Comparison of ENCODE assay signal across 17 cellular contexts in the genomic region with DNA sequence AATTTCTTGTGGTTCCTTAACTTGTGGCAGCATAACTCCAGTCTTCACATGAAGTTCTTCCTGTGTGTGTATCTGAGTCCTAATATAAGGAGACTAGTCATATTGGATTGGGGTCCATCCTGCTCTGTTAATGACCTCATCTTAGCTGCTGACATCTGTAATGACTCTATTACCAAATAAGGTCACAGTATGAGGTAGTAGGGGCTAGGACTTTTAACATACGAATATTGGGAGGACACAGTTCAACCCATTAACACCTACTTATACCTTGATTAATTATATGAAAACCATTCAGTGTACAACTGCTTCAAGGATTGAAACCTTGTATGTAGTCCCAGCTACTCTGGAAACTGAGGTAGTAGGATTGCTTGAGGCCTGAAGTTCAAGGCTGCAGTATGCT. TPM values are rescaled to one million over a fixed set of nuclear protein-coding genes. Genes with fewer than 3 reads are reported as not detected.
DNase-seq lines count a peak whose midpoint lies in the region; ATAC-seq, FAIRE-seq and TF ChIP-seq lines count a peak whose summit lies in the region.
"Had no signal": no experiment of that assay in that cellular context is flagged by ENCODE, and none has a peak within 500 bp of the region (broad histone marks: within the 10 kb centered on the region; RNA-seq: fewer than 3 reads in every experiment).

No MANE protein-coding gene starts in this region.

- H3K4me1 ChIP-seq in HepG2 (ENCODE audit: insufficient read depth, low read length) = peaks cover 45% of the 10 kb centered on the region
- H3K4me1 ChIP-seq in right lobe of liver = peaks cover 0 to 17% (median 4%) of the 10 kb centered on the region in 4 donors

- ATAC-seq in HepG2 (no peak), right lobe of liver (no peak), GM21737 (IDR thresholded peaks at IDR 0.05; ENCODE audit: unreplicated experiment) (no peak)
- no peak for ATAC-seq in activated T-helper 17 cell treated with anti-CD3 and anti-CD28 coated beads, Interleukin-2, amount 50 U/mL, for 72 hours (replicated peaks)
- ATAC-seq: left colon, PC-3 had no signal

- H3K27ac ChIP-seq in HepG2 (ENCODE audit: extremely low read length, insufficient read depth, low read length) (no peak overlapping the region), right lobe of liver (no peak overlapping the region)

- WGBS in HepG2 (ENCODE audit: low lambda C conversion rate) = 100% methylated on average over 1 of the region's 1 CpG
- 80% methylated on average over 1 of the region's 1 CpG for WGBS in right lobe of liver (ENCODE audit: insufficient coverage, low coverage, low lambda C conversion rate, missing lambda C conversion rate)

- peaks cover 47% of the 10 kb centered on the region for H3K79me2 ChIP-seq in HepG2 (ENCODE audit: insufficient read depth, low read length)

- DNase-seq in HepG2 (ENCODE audit: low spot score) (no peak), right lobe of liver (no peak), GM19240 (ENCODE audit: insufficient read length, low spot score) (no peak), frontal cortex (ENCODE audit: low spot score in 2 of 2) (no peak)
- DNase-seq: activated CD4-positive, CD25-positive, alpha-beta regulatory T cell; activated gamma-delta T cell; IMR-90; left colon; NCI-H146; NCI-H446 treated with DMSO at 0.1 percent for 48 hours; PC-3 had no signal

- no peak for TF ChIP-seq POLR2A in HepG2 (IDR thresholded peaks at IDR 0.05; ENCODE audit: insufficient read depth in 1 of 2, low read depth in 2 of 2, low read length in 2 of 2)
- TF ChIP-seq POLR2A in right lobe of liver (IDR thresholded peaks at IDR 0.05) = no peak

- in situ Hi-C loops in HepG2 (cut with HindIII; ENCODE audit: extremely low pct_ligation_motif_present, low pct_unique_long_range_greater_than_20kb) = no loop called here

- H3K4me3 Mint-ChIP-seq in activated T-helper 17 cell treated with anti-CD3 and anti-CD28 coated beads, Interleukin-2, amount 50 U/mL, for 72 hours = peak overlapping the region; percentile 22

- FAIRE-seq in HepG2 (lab: Jason Lieb, UNC) (no peak), frontal cortex (lab: Jason Lieb, UNC) (no peak)

- H3K4me1 Mint-ChIP-seq in activated T-helper 17 cell treated with anti-CD3 and anti-CD28 coated beads, Interleukin-2, amount 50 U/mL, for 72 hours = peaks cover 18% of the 10 kb centered on the region

- H2AFZ ChIP-seq in HepG2 (ENCODE audit: low read length) = no peak overlapping the region

- intact Hi-C loops in HepG2 (cut with micrococcal nuclease; ENCODE audit: unreplicated experiment) = no loop called here
- intact Hi-C loops in right lobe of liver (cut with DNase I) = no loop called here

- no peak for TF ChIP-seq EP300 in HepG2 (IDR thresholded peaks at IDR 0.05; ENCODE audit: low read depth in 2 of 2, low read length in 2 of 2)
- no peak for TF ChIP-seq EP300 in HepG2 (CRISPR knock-in tag; IDR thresholded peaks at IDR 0.05; ENCODE audit: borderline replicate concordance)

- H3K36me3 ChIP-seq in HepG2 (replicated peaks in 1 of 2; ENCODE audit: control insufficient read depth in 1 of 2, insufficient read depth in 2 of 2, low read length in 2 of 2) (peaks cover 0 to 40% of the 10 kb centered on the region in 2 experiments; a peak in 3 of 5 replicates), right lobe of liver (peaks cover 3 to 48% (median 22%) of the 10 kb centered on the region in 4 donors)

- POLR2A ChIA-PET in HepG2 (lab: Yijun Ruan, JAX) = no interaction called here

- no peaks in the 10 kb centered on the region for H3K27me3 Mint-ChIP-seq in activated T-helper 17 cell treated with anti-CD3 and anti-CD28 coated beads, Interleukin-2, amount 50 U/mL, for 72 hours

- no peak overlapping the region for H3K27ac Mint-ChIP-seq in activated T-helper 17 cell treated with anti-CD3 and anti-CD28 coated beads, Interleukin-2, amount 50 U/mL, for 72 hours

- H3K9ac ChIP-seq in HepG2 (ENCODE audit: insufficient read depth, low read depth, low read length) = no peak overlapping the region

- H3K4me2 ChIP-seq in HepG2 (ENCODE audit: low read depth, low read length) = no peak overlapping the region

- BruUV-seq in HepG2 (replicated peaks; lab: Mats Ljungman, UMichigan) = no TSS peak

- no peak for TF ChIP-seq RAD21 in HepG2 (CRISPR knock-in tag; IDR thresholded peaks at IDR 0.05)

- no peaks in the 10 kb centered on the region for H3K9me3 ChIP-seq in HepG2 (ENCODE audit: low read length)
- no peaks in the 10 kb centered on the region for H3K9me3 ChIP-seq in right lobe of liver

- CTCF ChIA-PET in HepG2 (lab: Yijun Ruan, JAX; ENCODE audit: low intra/inter-chr PET ratio, low total read pairs) = no interaction called here

- TF ChIP-seq CTCF in HepG2 (CRISPR knock-in tag; IDR thresholded peaks at IDR 0.05) = no peak
- TF ChIP-seq CTCF in right lobe of liver (IDR thresholded peaks at IDR 0.05) = no peak

- H3K4me3 ChIP-seq in HepG2 (replicated peaks in 1 of 3; ENCODE audit: insufficient read depth in 1 of 3, low read depth in 2 of 3, low read length in 3 of 3) = no peak overlapping the region
- no peak overlapping the region for H3K4me3 ChIP-seq in right lobe of liver

- H3K36me3 Mint-ChIP-seq in activated T-helper 17 cell treated with anti-CD3 and anti-CD28 coated beads, Interleukin-2, amount 50 U/mL, for 72 hours (ENCODE audit: low read depth) = peaks cover 94% of the 10 kb centered on the region

- peaks cover 8% of the 10 kb centered on the region for H4K20me1 ChIP-seq in HepG2 (ENCODE audit: insufficient read depth, low read length)

- no peaks in the 10 kb centered on the region for H3K9me3 Mint-ChIP-seq in activated T-helper 17 cell treated with anti-CD3 and anti-CD28 coated beads, Interleukin-2, amount 50 U/mL, for 72 hours

- H3K27me3 ChIP-seq in HepG2 (ENCODE audit: control insufficient read depth in 1 of 2, insufficient read depth in 2 of 2, low read length in 2 of 2) = no peaks in the 10 kb centered on the region; a peak in 1 of 5 replicates
- H3K27me3 ChIP-seq in right lobe of liver = no peaks in the 10 kb centered on the region

RNA-seq across cellular contexts. Expression of a gene that starts 43.9 kb away (rescaled TPM):
- total RNA-seq in HepG2 (2016; rRNA removed; fragmentation: Illumina TruSeq; extraction: Trizol) (38.0 and 39.1 TPM in 2 replicates), right lobe of liver (1 to 10 TPM in 1 of 6 experiments, under 1 TPM in 4, not detected in 1; 0.23 to 1.1 (median 0.82) TPM), frontal cortex (2.4 TPM)
- total RNA-seq in HepG2 (2016; cell fraction: cytosol; rRNA removed; fragmentation: Illumina TruSeq; extraction: Trizol; ENCODE audit: low read depth) = 8.0 and 10.0 TPM in 2 replicates
- total RNA-seq in HepG2 (2016; cell fraction: insoluble cytoplasmic fraction; rRNA removed; fragmentation: Illumina TruSeq; extraction: Trizol) = 38.9 and 40.8 TPM in 2 replicates
- 16.7 and 17.4 TPM in 2 replicates for total RNA-seq in HepG2 (2016; cell fraction: membrane; rRNA removed; fragmentation: Illumina TruSeq; extraction: Trizol)
- total RNA-seq in HepG2 (2016; cell fraction: nucleus; rRNA removed; fragmentation: Illumina TruSeq; extraction: Trizol) = 15.8 and 16.7 TPM in 2 replicates
- 5.5 and 10.7 TPM in 2 replicates for polyA plus RNA-seq in HepG2 (2011; rRNA removed)
- 6.3 and 12.4 TPM in 2 replicates for polyA plus RNA-seq in HepG2 (2011; cell fraction: cytosol; rRNA removed)
- polyA plus RNA-seq in HepG2 (2011; cell fraction: nucleus; rRNA removed) = 2.1 and 4.8 TPM in 2 replicates
- polyA plus RNA-seq in HepG2 (2012) = 3.6 and 9.4 TPM in 2 replicates
- polyA plus RNA-seq in HepG2 (2016; cell fraction: cytosol; fragmentation: Illumina TruSeq; extraction: Trizol; ENCODE audit: low read depth) = 7.6 and 9.8 TPM in 2 replicates
- 32.4 and 36.3 TPM in 2 replicates for polyA plus RNA-seq in HepG2 (2016; cell fraction: insoluble cytoplasmic fraction; fragmentation: Illumina TruSeq; extraction: Trizol; ENCODE audit: low read depth)
- polyA plus RNA-seq in HepG2 (2016; cell fraction: membrane; fragmentation: Illumina TruSeq; extraction: Trizol; ENCODE audit: low read depth) = 12.1 and 12.9 TPM in 2 replicates
- polyA plus RNA-seq in HepG2 (2016; cell fraction: nucleus; fragmentation: Illumina TruSeq; extraction: Trizol; ENCODE audit: insufficient read depth, low read depth) = 19.0 and 19.7 TPM in 2 replicates
- 6.3 and 25.7 TPM in 2 replicates for polyA minus RNA-seq in HepG2 (2011; rRNA and poly(A)+ RNA removed; ENCODE audit: low replicate concordance)
- polyA minus RNA-seq in HepG2 (2011; cell fraction: cytosol; rRNA and poly(A)+ RNA removed) = 3.9 and 7.8 TPM in 2 replicates
- polyA minus RNA-seq in HepG2 (2011; cell fraction: nucleus; rRNA and poly(A)+ RNA removed) = 3.6 and 4.9 TPM in 2 replicates
- 10 to 100 TPM in 1 of 2 donors, 1 to 10 TPM in 1; 9.2 to 13.6 TPM for total RNA-seq in activated T-helper 17 cell treated with anti-CD3 and anti-CD28 coated beads, Interleukin-2, amount 50 U/mL, for 72 hours

RNA-seq across cellular contexts. Expression of a gene that starts 44.2 kb away (rescaled TPM):
- total RNA-seq in HepG2 (2016; rRNA removed; fragmentation: Illumina TruSeq; extraction: Trizol) (106 and 162 TPM in 2 replicates), right lobe of liver (1 to 10 TPM; 2.2 to 9.3 (median 5.0) TPM), frontal cortex (22.8 TPM)
- total RNA-seq in HepG2 (2016; cell fraction: cytosol; rRNA removed; fragmentation: Illumina TruSeq; extraction: Trizol; ENCODE audit: low read depth) = 19.7 and 25.0 TPM in 2 replicates
- 118 and 174 TPM in 2 replicates for total RNA-seq in HepG2 (2016; cell fraction: insoluble cytoplasmic fraction; rRNA removed; fragmentation: Illumina TruSeq; extraction: Trizol)
- 24.3 and 25.6 TPM in 2 replicates for total RNA-seq in HepG2 (2016; cell fraction: membrane; rRNA removed; fragmentation: Illumina TruSeq; extraction: Trizol)
- total RNA-seq in HepG2 (2016; cell fraction: nucleus; rRNA removed; fragmentation: Illumina TruSeq; extraction: Trizol) = 99.9 and 110 TPM in 2 replicates
- 38.6 and 59.5 TPM in 2 replicates for polyA plus RNA-seq in HepG2 (2011; rRNA removed)
- polyA plus RNA-seq in HepG2 (2011; cell fraction: cytosol; rRNA removed) = 24.1 and 33.2 TPM in 2 replicates
- 44.2 and 78.6 TPM in 2 replicates for polyA plus RNA-seq in HepG2 (2011; cell fraction: nucleus; rRNA removed)
- 24.1 and 45.2 TPM in 2 replicates for polyA plus RNA-seq in HepG2 (2012)
- polyA plus RNA-seq in HepG2 (2016; cell fraction: cytosol; fragmentation: Illumina TruSeq; extraction: Trizol; ENCODE audit: low read depth) = 4.8 and 5.5 TPM in 2 replicates
- 145 and 155 TPM in 2 replicates for polyA plus RNA-seq in HepG2 (2016; cell fraction: insoluble cytoplasmic fraction; fragmentation: Illumina TruSeq; extraction: Trizol; ENCODE audit: low read depth)
- polyA plus RNA-seq in HepG2 (2016; cell fraction: membrane; fragmentation: Illumina TruSeq; extraction: Trizol; ENCODE audit: low read depth) = 11.6 and 13.5 TPM in 2 replicates
- polyA plus RNA-seq in HepG2 (2016; cell fraction: nucleus; fragmentation: Illumina TruSeq; extraction: Trizol; ENCODE audit: insufficient read depth, low read depth) = 118 and 119 TPM in 2 replicates
- polyA minus RNA-seq in HepG2 (2011; rRNA and poly(A)+ RNA removed; ENCODE audit: low replicate concordance) = 33.6 and 331 TPM in 2 replicates
- polyA minus RNA-seq in HepG2 (2011; cell fraction: cytosol; rRNA and poly(A)+ RNA removed) = 11.1 and 19.5 TPM in 2 replicates
- 72.7 and 75.4 TPM in 2 replicates for polyA minus RNA-seq in HepG2 (2011; cell fraction: nucleus; rRNA and poly(A)+ RNA removed)
- total RNA-seq in activated T-helper 17 cell treated with anti-CD3 and anti-CD28 coated beads, Interleukin-2, amount 50 U/mL, for 72 hours = 100 to 1,000 TPM; 201 to 270 TPM

RNA-seq across cellular contexts. Expression of a gene that starts 57.4 kb away (rescaled TPM):
- 76.4 and 111 TPM in 2 replicates for total RNA-seq in HepG2 (2016; rRNA removed; fragmentation: Illumina TruSeq; extraction: Trizol)
- 15.1 and 16.0 TPM in 2 replicates for total RNA-seq in HepG2 (2016; cell fraction: cytosol; rRNA removed; fragmentation: Illumina TruSeq; extraction: Trizol; ENCODE audit: low read depth)
- total RNA-seq in HepG2 (2016; cell fraction: insoluble cytoplasmic fraction; rRNA removed; fragmentation: Illumina TruSeq; extraction: Trizol) = 75.0 and 101 TPM in 2 replicates
- total RNA-seq in HepG2 (2016; cell fraction: membrane; rRNA removed; fragmentation: Illumina TruSeq; extraction: Trizol) = 70.4 and 71.1 TPM in 2 replicates
- total RNA-seq in HepG2 (2016; cell fraction: nucleus; rRNA removed; fragmentation: Illumina TruSeq; extraction: Trizol) = 31.5 and 40.8 TPM in 2 replicates
- 43.4 and 49.6 TPM in 2 replicates for polyA plus RNA-seq in HepG2 (2011; rRNA removed)
- polyA plus RNA-seq in HepG2 (2011; cell fraction: cytosol; rRNA removed) = 28.8 and 41.5 TPM in 2 replicates
- 7.9 and 12.2 TPM in 2 replicates for polyA plus RNA-seq in HepG2 (2011; cell fraction: nucleus; rRNA removed)
- 36.9 and 37.1 TPM in 2 replicates for polyA plus RNA-seq in HepG2 (2012)
- polyA plus RNA-seq in HepG2 (2016; cell fraction: cytosol; fragmentation: Illumina TruSeq; extraction: Trizol; ENCODE audit: low read depth) = 12.6 and 13.2 TPM in 2 replicates
- polyA plus RNA-seq in HepG2 (2016; cell fraction: insoluble cytoplasmic fraction; fragmentation: Illumina TruSeq; extraction: Trizol; ENCODE audit: low read depth) = 98.0 and 106 TPM in 2 replicates
- polyA plus RNA-seq in HepG2 (2016; cell fraction: membrane; fragmentation: Illumina TruSeq; extraction: Trizol; ENCODE audit: low read depth) = 44.2 and 48.2 TPM in 2 replicates
- 52.2 and 55.5 TPM in 2 replicates for polyA plus RNA-seq in HepG2 (2016; cell fraction: nucleus; fragmentation: Illumina TruSeq; extraction: Trizol; ENCODE audit: insufficient read depth, low read depth)
- polyA minus RNA-seq in HepG2 (2011; rRNA and poly(A)+ RNA removed; ENCODE audit: low replicate concordance) = 53.5 and 120 TPM in 2 replicates
- polyA minus RNA-seq in HepG2 (2011; cell fraction: cytosol; rRNA and poly(A)+ RNA removed) = 49.6 and 77.6 TPM in 2 replicates
- 13.8 and 19.5 TPM in 2 replicates for polyA minus RNA-seq in HepG2 (2011; cell fraction: nucleus; rRNA and poly(A)+ RNA removed)
- total RNA-seq in right lobe of liver = 100 to 1,000 TPM; 137 to 270 (median 205) TPM
- total RNA-seq in activated T-helper 17 cell treated with anti-CD3 and anti-CD28 coated beads, Interleukin-2, amount 50 U/mL, for 72 hours = 10 to 100 TPM; 29.8 to 40.1 TPM
- 47.7 TPM for total RNA-seq in frontal cortex

RNA-seq across cellular contexts. Expression of a gene that starts 57.9 kb away (rescaled TPM):
- total RNA-seq in HepG2 (2016; rRNA removed; fragmentation: Illumina TruSeq; extraction: Trizol) (not detected in 2 replicates), right lobe of liver (under 1 TPM in 1 of 6 experiments, not detected in 5; 0.22 TPM), frontal cortex (1.2 TPM)
- not detected in 2 replicates for total RNA-seq in HepG2 (2016; cell fraction: cytosol; rRNA removed; fragmentation: Illumina TruSeq; extraction: Trizol; ENCODE audit: low read depth)
- not detected in 2 replicates for total RNA-seq in HepG2 (2016; cell fraction: insoluble cytoplasmic fraction; rRNA removed; fragmentation: Illumina TruSeq; extraction: Trizol)
- not detected in 2 replicates for total RNA-seq in HepG2 (2016; cell fraction: membrane; rRNA removed; fragmentation: Illumina TruSeq; extraction: Trizol)
- not detected in 2 replicates for total RNA-seq in HepG2 (2016; cell fraction: nucleus; rRNA removed; fragmentation: Illumina TruSeq; extraction: Trizol)
- polyA plus RNA-seq in HepG2 (2011; rRNA removed) = not detected in 2 replicates
- not detected in 2 replicates for polyA plus RNA-seq in HepG2 (2011; cell fraction: cytosol; rRNA removed)
- not detected in 2 replicates for polyA plus RNA-seq in HepG2 (2011; cell fraction: nucleus; rRNA removed)
- not detected in 2 replicates for polyA plus RNA-seq in HepG2 (2012)
- polyA plus RNA-seq in HepG2 (2016; cell fraction: cytosol; fragmentation: Illumina TruSeq; extraction: Trizol; ENCODE audit: low read depth) = not detected in 2 replicates
- polyA plus RNA-seq in HepG2 (2016; cell fraction: insoluble cytoplasmic fraction; fragmentation: Illumina TruSeq; extraction: Trizol; ENCODE audit: low read depth) = not detected in 2 replicates
- polyA plus RNA-seq in HepG2 (2016; cell fraction: membrane; fragmentation: Illumina TruSeq; extraction: Trizol; ENCODE audit: low read depth) = not detected in 2 replicates
- not detected in 2 replicates for polyA plus RNA-seq in HepG2 (2016; cell fraction: nucleus; fragmentation: Illumina TruSeq; extraction: Trizol; ENCODE audit: insufficient read depth, low read depth)
- polyA minus RNA-seq in HepG2 (2011; rRNA and poly(A)+ RNA removed; ENCODE audit: low replicate concordance) = 1.2 TPM in 1 of 2 replicates, not detected in the other
- not detected in 2 replicates for polyA minus RNA-seq in HepG2 (2011; cell fraction: cytosol; rRNA and poly(A)+ RNA removed)
- not detected in 2 replicates for polyA minus RNA-seq in HepG2 (2011; cell fraction: nucleus; rRNA and poly(A)+ RNA removed)
- under 1 TPM in 1 of 2 donors, not detected in 1; 0.16 TPM for total RNA-seq in activated T-helper 17 cell treated with anti-CD3 and anti-CD28 coated beads, Interleukin-2, amount 50 U/mL, for 72 hours
- total RNA-seq: chondrocyte, IMR-90, left colon, PC-3, renal cortical epithelial cell had no signal
- polyA plus RNA-seq: BJ, esophagus, IMR-90 had no signal
